In the genomic region with DNA sequence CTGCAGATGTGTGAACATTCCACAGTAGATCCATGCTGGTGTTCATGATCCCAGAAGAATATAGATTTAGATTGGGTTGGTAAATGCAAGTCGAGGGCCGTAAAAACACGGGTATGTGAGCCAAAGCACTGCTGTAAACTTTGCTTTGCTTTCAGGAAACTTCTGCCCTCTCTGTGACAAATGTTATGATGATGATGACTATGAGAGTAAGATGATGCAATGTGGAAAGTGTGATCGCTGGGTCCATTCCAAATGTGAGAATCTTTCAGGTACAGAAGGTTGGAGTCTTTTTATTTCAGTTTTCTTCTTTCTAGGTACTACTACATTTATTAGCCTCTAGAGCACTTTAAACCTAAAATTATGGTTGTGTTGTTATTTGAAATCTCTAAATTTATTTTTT, we compare ENCODE assay signal across 17 cellular contexts. TPM values are rescaled to one million over a fixed set of nuclear protein-coding genes. Genes with fewer than 3 reads are reported as not detected.
"Had no signal": no experiment of that assay in that cellular context is flagged by ENCODE, and none has a peak within 500 bp of the region (broad histone marks: within the 10 kb centered on the region; RNA-seq: fewer than 3 reads in every experiment).

No MANE protein-coding gene starts in this region.

- H3K4me1 Mint-ChIP-seq: activated B cell treated with CpG ODN at 0.5 μM for 24 hours had no signal

- H3K9me3 Mint-ChIP-seq: activated B cell treated with CpG ODN at 0.5 μM for 24 hours; activated naive CD4-positive, alpha-beta T cell treated with anti-CD3 and anti-CD28 coated beads, Interleukin-2, amount 50 U/mL, for 72 hours; natural killer cell treated with Interleukin-12 subunit alpha and Interleukin-12 subunit beta and Interleukin-15 and Interleukin-18, amount 100 ng/mL, for 72 hours had no signal

- H3K27ac Mint-ChIP-seq: activated B cell treated with CpG ODN at 0.5 μM for 24 hours, T-helper 17 cell had no signal

- ATAC-seq: natural killer cell treated with Interleukin-12 subunit alpha and Interleukin-12 subunit beta and Interleukin-15 and Interleukin-18, amount 100 ng/mL, for 72 hours; psoas muscle; T-helper 17 cell had no signal

- H3K4me3 Mint-ChIP-seq: activated B cell treated with CpG ODN at 0.5 μM for 24 hours; natural killer cell treated with Interleukin-12 subunit alpha and Interleukin-12 subunit beta and Interleukin-15 and Interleukin-18, amount 100 ng/mL, for 72 hours; T-helper 17 cell had no signal

- DNase-seq: activated B cell treated with CpG ODN at 0.5 μM for 24 hours; activated CD4-positive, alpha-beta T cell treated with anti-CD3 and anti-CD28 coated beads for 4 hours; amygdala; colonic mucosa; dorsolateral prefrontal cortex; head of caudate nucleus; hypothalamus; ovary; psoas muscle; SW 1271; T-helper 17 cell; testis; trophoblast cell; uterus had no signal

- H3K27me3 Mint-ChIP-seq: activated B cell treated with CpG ODN at 0.5 μM for 24 hours; natural killer cell treated with Interleukin-12 subunit alpha and Interleukin-12 subunit beta and Interleukin-15 and Interleukin-18, amount 100 ng/mL, for 72 hours; T-helper 17 cell had no signal

RNA-seq across cellular contexts. Expression of a gene that starts 36.2 kb away (rescaled TPM):
- total RNA-seq: bronchial epithelial cell had no signal
